In the genomic region with DNA sequence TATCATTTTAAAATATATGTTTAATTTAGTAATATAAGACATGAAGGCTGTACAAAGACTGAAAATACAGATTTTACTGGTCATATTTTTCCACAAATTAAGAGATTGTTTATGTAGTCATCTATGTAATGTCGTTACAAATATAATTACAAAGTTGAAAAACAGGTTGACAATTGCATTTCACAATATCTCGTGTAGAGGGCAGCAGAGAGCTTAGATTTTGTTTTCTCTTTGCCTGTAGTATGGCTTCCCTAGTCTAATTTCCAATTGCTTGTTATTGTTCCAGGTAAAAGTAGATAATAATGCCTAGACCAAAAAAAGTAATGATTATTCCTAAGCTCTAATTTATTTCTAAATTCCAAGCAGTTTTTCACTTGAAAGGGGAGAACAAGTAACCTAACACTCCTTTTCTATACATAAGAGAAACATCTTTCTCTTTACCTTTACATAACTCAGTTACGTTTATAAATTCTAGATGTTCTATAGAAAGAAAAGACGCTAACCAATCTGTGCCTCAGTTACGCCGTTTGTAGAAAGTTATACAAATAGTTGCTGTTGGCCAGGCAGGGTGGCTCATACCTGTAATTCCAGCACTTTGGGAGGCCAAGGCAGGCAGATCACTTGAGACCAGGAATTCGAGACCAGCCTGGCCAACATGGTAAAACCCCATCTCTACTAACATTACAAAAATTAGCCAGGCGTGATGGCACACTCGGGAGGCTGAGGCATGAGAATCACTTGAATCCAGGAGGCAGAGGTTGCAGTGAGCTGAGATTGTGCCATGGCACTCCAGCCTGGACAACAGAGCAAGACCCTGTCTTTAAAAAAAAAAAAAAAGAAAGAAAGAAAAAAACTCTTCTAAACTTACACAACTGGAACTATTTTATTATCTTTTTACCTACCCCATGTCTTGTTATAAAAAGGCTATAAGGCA, we compare ENCODE assay signal across 1 cellular context.
TF ChIP-seq lines count a peak whose summit lies in the region.

No MANE protein-coding gene starts in this region.

TF ChIP-seq in A549, 52 proteins besides CTCF, POLR2A, EP300 and RAD21 (continued from another document):
- TF ChIP-seq ZSCAN20 (CRISPR knock-in tag; IDR thresholded peaks at IDR 0.05) (0 out of 2 replicates have a peak, but pooled peaks have one; percentile 50), TP53 (CRISPR knock-in tag; IDR thresholded peaks at IDR 0.05) (no peak), CEBPB (IDR thresholded peaks at IDR 0.05) (peak in 1 of 2 experiments; percentile 56; a peak in 1 of 4 replicates), CHD2 (IDR thresholded peaks at IDR 0.05; ENCODE audit: low read length, partially characterized antibody) (no peak), FOSL2 (IDR thresholded peaks at IDR 0.05) (no peak), FOSL2 (CRISPR knock-in tag; IDR thresholded peaks at IDR 0.05) (no peak), JUN (IDR thresholded peaks at IDR 0.05) (no peak), SMC3 (IDR thresholded peaks at IDR 0.05) (peak; percentile 92)
- TF ChIP-seq, protein P1, sequence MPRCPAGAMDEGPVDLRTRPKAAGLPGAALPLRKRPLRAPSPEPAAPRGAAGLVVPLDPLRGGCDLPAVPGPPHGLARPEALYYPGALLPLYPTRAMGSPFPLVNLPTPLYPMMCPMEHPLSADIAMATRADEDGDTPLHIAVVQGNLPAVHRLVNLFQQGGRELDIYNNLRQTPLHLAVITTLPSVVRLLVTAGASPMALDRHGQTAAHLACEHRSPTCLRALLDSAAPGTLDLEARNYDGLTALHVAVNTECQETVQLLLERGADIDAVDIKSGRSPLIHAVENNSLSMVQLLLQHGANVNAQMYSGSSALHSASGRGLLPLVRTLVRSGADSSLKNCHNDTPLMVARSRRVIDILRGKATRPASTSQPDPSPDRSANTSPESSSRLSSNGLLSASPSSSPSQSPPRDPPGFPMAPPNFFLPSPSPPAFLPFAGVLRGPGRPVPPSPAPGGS (IDR thresholded peaks at IDR 0.05) = no peak
